ENCODE assay signal across 9 cellular contexts in genomic region chr1:54199151-54199764, GRCh38. TPM values are rescaled to one million over a fixed set of nuclear protein-coding genes. Genes with fewer than 3 reads are reported as not detected.
DNase-seq lines count a peak whose midpoint lies in the region; ATAC-seq and TF ChIP-seq lines count a peak whose summit lies in the region.
"Had no signal": no experiment of that assay in that cellular context is flagged by ENCODE, and none has a peak within 500 bp of the region (broad histone marks: within the 10 kb centered on the region; RNA-seq: fewer than 3 reads in every experiment).

No MANE protein-coding gene starts in this region.

- H3K4me3 ChIP-seq in BJ (ENCODE audit: low read depth, low read length) = peak overlapping the region; percentile 80
- peak overlapping the region; percentile 91 to 93 for H3K4me3 ChIP-seq in Panc1 (ENCODE audit: low read depth in 2 of 2, low read length in 2 of 2)
- peak overlapping the region; percentile 74 for H3K4me3 ChIP-seq in neuron (ENCODE audit: low read length)

- intact Hi-C loops in Panc1 (cut with micrococcal nuclease; ENCODE audit: unreplicated experiment) = no loop called here

- TF ChIP-seq POLR2A in erythroblast (IDR thresholded peaks at IDR 0.05; ENCODE audit: low read length) = no peak

- H3K36me3 ChIP-seq in BJ (ENCODE audit: control insufficient read depth, insufficient read depth, low read length) = no peaks in the 10 kb centered on the region; the same call in 1 of the 2 replicates
- no peaks in the 10 kb centered on the region; the same call in 1 of the 2 replicates for H3K36me3 ChIP-seq in Panc1 (ENCODE audit: control insufficient read depth, insufficient read depth, low read length)
- peaks cover 19% of the 10 kb centered on the region for H3K36me3 ChIP-seq in neuron (ENCODE audit: insufficient read depth, low read length)

- peak overlapping the region; percentile 57 for H2AFZ ChIP-seq in neuron (ENCODE audit: low read depth, low read length)

- H3K9me3 ChIP-seq in Panc1 (ENCODE audit: control insufficient read depth, insufficient read depth, low read depth, low read length) (no peaks in the 10 kb centered on the region), neuron (ENCODE audit: low read length) (no peaks in the 10 kb centered on the region)

- CTCF ChIA-PET in BJ (lab: Yijun Ruan, JAX) (interaction anchor here (1.0 to 1.4 kb wide), 4 partner anchors 9 to 77 kb away, joined by 3 to 5 read pairs (median 3); no protein-coding TSS in a partner anchor), Panc1 (lab: Charles Lee) (interaction anchor here (0.7 kb wide), 1 partner anchor 78 kb away, joined by 4 read pairs; no protein-coding TSS in a partner anchor)

- H3K4me1 ChIP-seq in Panc1 (ENCODE audit: control insufficient read depth, insufficient read depth, low read length) = peaks cover 9% of the 10 kb centered on the region
- peaks cover 20% of the 10 kb centered on the region for H3K4me1 ChIP-seq in neuron (ENCODE audit: insufficient read depth, low read length)

- POLR2A ChIA-PET in BJ (lab: Charles Lee) (interaction anchor here (0.6 kb wide), 1 partner anchor 21 kb away, joined by 3 read pairs; no protein-coding TSS in a partner anchor), Panc1 (lab: Charles Lee) (no interaction called here)

- TSS peak; percentile 86 for BruUV-seq in Panc1 (replicated peaks; lab: Mats Ljungman, UMichigan)

- DNase-seq in BJ (ENCODE audit: low read depth) = no peak
- DNase-seq in Panc1 (ENCODE audit: low read depth, low spot score) = no peak
- DNase-seq in erythroblast (lab: John Stamatoyannopoulos, UW) = peak; percentile 43 to 63
- DNase-seq in NCI-H2196 treated with DMSO at 0.1 percent for 48 hours (lab: John Stamatoyannopoulos, UW; ENCODE audit: unreplicated experiment) = no peak

- in situ Hi-C loops in Panc1 (cut with HindIII; ENCODE audit: low pct_unique_long_range_greater_than_20kb, low sequenced_read_pairs) = no loop called here

- TF ChIP-seq CTCF in BJ (IDR thresholded peaks at IDR 0.05; ENCODE audit: insufficient read depth, low read depth, low read length) (no peak), Panc1 (IDR thresholded peaks at IDR 0.05) (no peak)

- no peaks in the 10 kb centered on the region for H3K27me3 ChIP-seq in BJ (ENCODE audit: control insufficient read depth, insufficient read depth, low read length)
- no peaks in the 10 kb centered on the region for H3K27me3 ChIP-seq in Panc1 (ENCODE audit: control insufficient read depth, insufficient read depth, low read length)
- no peaks in the 10 kb centered on the region for H3K27me3 ChIP-seq in neuron (ENCODE audit: insufficient read depth, low read length)

- peak overlapping the region; percentile 95 for H3K27ac ChIP-seq in Panc1 (ENCODE audit: low read length)

- ATAC-seq in GM21529 (IDR thresholded peaks at IDR 0.05; ENCODE audit: unreplicated experiment) (peak; percentile 1), Panc1 (no peak; the same call in 1 of the 2 replicates), HG02763 (IDR thresholded peaks at IDR 0.05; ENCODE audit: unreplicated experiment) (no peak), HG02678 (IDR thresholded peaks at IDR 0.05; ENCODE audit: unreplicated experiment) (no peak)

RNA-seq across cellular contexts. Expression of gene CYB5RL, which starts 0.6 kb away (rescaled TPM):
- 3.2 and 4.0 TPM in 2 replicates for polyA plus RNA-seq in BJ (2011; rRNA removed)
- polyA minus RNA-seq in BJ (2011; rRNA and poly(A)+ RNA removed) = 3.3 and 4.0 TPM in 2 replicates
- 19.4 TPM for total RNA-seq in Panc1 (2021; ENCODE audit: unreplicated experiment)
- polyA plus RNA-seq in Panc1 (2012; ENCODE audit: insufficient read length) = 10.6 TPM

RNA-seq across cellular contexts. Expression of gene MRPL37, which starts 0.7 kb away (rescaled TPM):
- 21.0 and 23.1 TPM in 2 replicates for polyA plus RNA-seq in BJ (2011; rRNA removed)
- polyA minus RNA-seq in BJ (2011; rRNA and poly(A)+ RNA removed) = 13.9 and 14.5 TPM in 2 replicates
- total RNA-seq in Panc1 (2021; ENCODE audit: unreplicated experiment) = 138 TPM
- 106 TPM for polyA plus RNA-seq in Panc1 (2012; ENCODE audit: insufficient read length)

RNA-seq across cellular contexts. Expression of gene CDCP2, which starts 46.5 kb away (rescaled TPM):
- not detected in 2 replicates for polyA plus RNA-seq in BJ (2011; rRNA removed)
- not detected in 2 replicates for polyA minus RNA-seq in BJ (2011; rRNA and poly(A)+ RNA removed)
- not detected for total RNA-seq in Panc1 (2021; ENCODE audit: unreplicated experiment)
- polyA plus RNA-seq in Panc1 (2012; ENCODE audit: insufficient read length) = not detected
- total RNA-seq: myocyte had no signal

Comparison
In these comparisons a context has a peak if more than half of its experiments do, and no peak if none do; other contexts are left out.
1. DNase-seq: peak in erythroblast (2 of 2); none in BJ (single experiment), Panc1 (single experiment) and NCI-H2196 treated with DMSO at 0.1 percent for 48 hours (single experiment).
2. Peak in every context shown above with its lines, with median percentiles within 50 percentile points of each other: H3K4me3 ChIP-seq.